Comparison of ENCODE assay signal across 15 cellular contexts in the genomic region with DNA sequence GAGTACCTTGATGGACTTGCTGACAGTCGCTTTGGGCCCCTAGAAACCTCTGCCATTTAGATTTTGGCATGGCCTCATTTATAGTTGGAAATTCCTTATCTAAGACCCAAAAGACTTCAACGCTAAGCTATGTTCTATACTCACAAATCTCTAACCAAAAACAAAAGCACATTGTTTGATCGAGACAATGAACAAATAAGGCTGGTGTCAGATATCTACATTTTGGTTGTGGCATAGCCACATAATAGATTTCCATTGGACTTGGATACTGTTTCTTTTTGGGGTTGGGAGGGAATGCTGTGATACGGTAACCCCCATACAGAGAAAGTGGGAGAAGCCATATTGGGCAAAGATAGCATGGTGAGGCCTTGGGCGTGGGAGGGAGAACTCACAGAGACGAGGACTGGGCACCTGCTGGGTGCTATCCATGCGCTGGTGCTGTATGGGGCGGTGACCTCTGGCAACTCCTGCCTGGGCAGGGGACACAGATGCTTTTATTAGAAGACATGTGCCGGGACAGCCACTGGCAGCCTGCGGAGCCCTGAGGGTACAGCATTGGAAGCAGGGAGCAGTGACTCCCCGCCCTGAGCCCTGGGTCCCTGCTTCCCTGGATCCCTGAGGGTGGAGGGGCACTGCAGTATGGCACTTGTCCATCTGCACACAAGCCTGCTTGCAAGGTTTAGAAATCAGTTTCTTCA.
A peak's percentile ranks its signal among the peaks of the same experiment; 100 is the strongest.
DNase-seq lines count a peak whose midpoint lies in the region.
"Had no signal": no experiment of that assay in that cellular context is flagged by ENCODE, and none has a peak within 500 bp of the region (broad histone marks: within the 10 kb centered on the region; RNA-seq: fewer than 3 reads in every experiment).

No MANE protein-coding gene starts in this region.

- POLR2A ChIA-PET in activated CD4-positive, alpha-beta memory T cell treated with anti-CD3 and anti-CD28 coated beads, Interleukin-2, amount 10 ng/mL, durations not matched to agents 7 days and 5 days (lab: Charles Lee), result no interaction called here

- no peak overlapping the region for H3K27ac Mint-ChIP-seq in activated CD4-positive, alpha-beta memory T cell treated with anti-CD3 and anti-CD28 coated beads, Interleukin-2, amount 10 ng/mL, durations not matched to agents 7 days and 5 days
- H3K27ac Mint-ChIP-seq: CD14-positive monocyte had no signal

- DNase-seq in Ammon's horn (ENCODE audit: low spot score) (peak; percentile 64), medulla oblongata (ENCODE audit: extremely low spot score) (peak; percentile 74), putamen (ENCODE audit: low spot score) (peak; percentile 73), NCI-H2227 treated with DMSO at 0.1 percent for 48 hours (lab: John Stamatoyannopoulos, UW) (no peak)
- DNase-seq in activated CD4-positive, alpha-beta memory T cell treated with anti-CD3 and anti-CD28 coated beads, Interleukin-2, amount 10 ng/mL, durations not matched to agents 7 days and 5 days, result no peak
- no peak for DNase-seq in NK-92 treated with Interleukin-12 subunit alpha and Interleukin-12 subunit beta, amount 100 ng/mL, for 24 hours (lab: John Stamatoyannopoulos, UW)
- DNase-seq: DMS53, Karpas-422, NCI-H187 treated with DMSO at 0.1 percent for 48 hours, NCI-H446 treated with DMSO at 0.1 percent for 48 hours, NCI-H82, Peyer's patch had no signal

- no peaks in the 10 kb centered on the region for H3K9me3 Mint-ChIP-seq in activated CD4-positive, alpha-beta memory T cell treated with anti-CD3 and anti-CD28 coated beads, Interleukin-2, amount 10 ng/mL, durations not matched to agents 7 days and 5 days
- H3K9me3 Mint-ChIP-seq: CD14-positive monocyte had no signal

- no peak overlapping the region for H3K4me3 Mint-ChIP-seq in activated CD4-positive, alpha-beta memory T cell treated with anti-CD3 and anti-CD28 coated beads, Interleukin-2, amount 10 ng/mL, durations not matched to agents 7 days and 5 days
- H3K4me3 Mint-ChIP-seq: CD14-positive monocyte had no signal

- no peaks in the 10 kb centered on the region for H3K4me1 Mint-ChIP-seq in activated CD4-positive, alpha-beta memory T cell treated with anti-CD3 and anti-CD28 coated beads, Interleukin-2, amount 10 ng/mL, durations not matched to agents 7 days and 5 days
- H3K4me1 Mint-ChIP-seq: CD14-positive monocyte had no signal

- H3K27ac ChIP-seq in cingulate gyrus (ENCODE audit: low read depth, low read length), result peak overlapping the region; percentile 78
- H3K27ac ChIP-seq: A549, Peyer's patch had no signal

- H3K27me3 Mint-ChIP-seq in activated CD4-positive, alpha-beta memory T cell treated with anti-CD3 and anti-CD28 coated beads, Interleukin-2, amount 10 ng/mL, durations not matched to agents 7 days and 5 days, result peaks cover 4% of the 10 kb centered on the region

- CTCF ChIA-PET in activated CD4-positive, alpha-beta memory T cell treated with anti-CD3 and anti-CD28 coated beads, Interleukin-2, amount 10 ng/mL, durations not matched to agents 7 days and 5 days (lab: Charles Lee), result no interaction called here

- H3K36me3 Mint-ChIP-seq in activated CD4-positive, alpha-beta memory T cell treated with anti-CD3 and anti-CD28 coated beads, Interleukin-2, amount 10 ng/mL, durations not matched to agents 7 days and 5 days (ENCODE audit: low read depth), result no peaks in the 10 kb centered on the region
- H3K36me3 Mint-ChIP-seq: CD14-positive monocyte had no signal

Comparison
In these comparisons a context has a peak if more than half of its experiments do, and no peak if none do; other contexts are left out.
1. DNase-seq: peak in Ammon's horn (single experiment), medulla oblongata (single experiment) and putamen (single experiment); none in activated CD4-positive, alpha-beta memory T cell treated with anti-CD3 and anti-CD28 coated beads, Interleukin-2, amount 10 ng/mL, durations not matched to agents 7 days and 5 days (single experiment), NCI-H2227 treated with DMSO at 0.1 percent for 48 hours (single experiment) and NK-92 treated with Interleukin-12 subunit alpha and Interleukin-12 subunit beta, amount 100 ng/mL, for 24 hours (single experiment).